ENCODE assay signal across 1 cellular context in the genomic region with DNA sequence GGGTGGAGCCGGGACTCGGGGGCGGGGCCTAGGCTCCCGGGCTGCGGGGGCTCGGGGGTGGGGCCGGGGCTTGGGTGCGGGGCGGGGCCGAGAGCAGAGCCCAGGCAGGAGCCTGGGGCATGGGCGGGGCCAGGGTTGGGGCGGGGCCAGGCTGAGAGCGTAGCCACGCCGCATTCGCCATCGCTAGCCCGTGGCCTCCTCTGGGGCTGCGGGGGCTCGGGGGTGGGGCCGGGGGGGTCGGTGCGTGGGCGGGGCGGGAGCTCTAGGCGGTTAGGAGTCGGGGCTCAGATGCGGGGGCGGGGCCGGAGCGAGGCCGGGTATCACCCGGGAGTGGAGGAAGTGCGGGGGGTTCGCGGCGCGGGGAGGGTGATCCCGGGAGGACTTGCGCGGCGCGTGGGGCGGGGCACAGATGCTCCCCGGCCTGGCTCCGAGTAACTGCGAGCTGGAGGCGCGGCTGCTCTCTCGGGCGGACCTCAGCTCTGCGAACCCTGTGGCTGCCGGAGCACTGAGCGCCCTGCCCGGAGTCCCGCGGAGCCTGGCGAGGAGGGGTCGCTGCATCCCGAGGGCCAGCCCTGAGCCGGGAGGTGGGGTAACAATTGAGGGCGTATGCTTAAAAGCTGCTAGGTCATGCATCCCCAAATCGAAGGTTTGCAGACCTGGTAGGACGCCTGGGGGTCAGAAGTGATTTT.
TF ChIP-seq lines count a peak whose summit lies in the region.

No MANE protein-coding gene starts in this region.

TF ChIP-seq in K562, 482 proteins besides CTCF, POLR2A, EP300 and RAD21 (continued from another document and continues in another):
- TF ChIP-seq, protein P1, sequence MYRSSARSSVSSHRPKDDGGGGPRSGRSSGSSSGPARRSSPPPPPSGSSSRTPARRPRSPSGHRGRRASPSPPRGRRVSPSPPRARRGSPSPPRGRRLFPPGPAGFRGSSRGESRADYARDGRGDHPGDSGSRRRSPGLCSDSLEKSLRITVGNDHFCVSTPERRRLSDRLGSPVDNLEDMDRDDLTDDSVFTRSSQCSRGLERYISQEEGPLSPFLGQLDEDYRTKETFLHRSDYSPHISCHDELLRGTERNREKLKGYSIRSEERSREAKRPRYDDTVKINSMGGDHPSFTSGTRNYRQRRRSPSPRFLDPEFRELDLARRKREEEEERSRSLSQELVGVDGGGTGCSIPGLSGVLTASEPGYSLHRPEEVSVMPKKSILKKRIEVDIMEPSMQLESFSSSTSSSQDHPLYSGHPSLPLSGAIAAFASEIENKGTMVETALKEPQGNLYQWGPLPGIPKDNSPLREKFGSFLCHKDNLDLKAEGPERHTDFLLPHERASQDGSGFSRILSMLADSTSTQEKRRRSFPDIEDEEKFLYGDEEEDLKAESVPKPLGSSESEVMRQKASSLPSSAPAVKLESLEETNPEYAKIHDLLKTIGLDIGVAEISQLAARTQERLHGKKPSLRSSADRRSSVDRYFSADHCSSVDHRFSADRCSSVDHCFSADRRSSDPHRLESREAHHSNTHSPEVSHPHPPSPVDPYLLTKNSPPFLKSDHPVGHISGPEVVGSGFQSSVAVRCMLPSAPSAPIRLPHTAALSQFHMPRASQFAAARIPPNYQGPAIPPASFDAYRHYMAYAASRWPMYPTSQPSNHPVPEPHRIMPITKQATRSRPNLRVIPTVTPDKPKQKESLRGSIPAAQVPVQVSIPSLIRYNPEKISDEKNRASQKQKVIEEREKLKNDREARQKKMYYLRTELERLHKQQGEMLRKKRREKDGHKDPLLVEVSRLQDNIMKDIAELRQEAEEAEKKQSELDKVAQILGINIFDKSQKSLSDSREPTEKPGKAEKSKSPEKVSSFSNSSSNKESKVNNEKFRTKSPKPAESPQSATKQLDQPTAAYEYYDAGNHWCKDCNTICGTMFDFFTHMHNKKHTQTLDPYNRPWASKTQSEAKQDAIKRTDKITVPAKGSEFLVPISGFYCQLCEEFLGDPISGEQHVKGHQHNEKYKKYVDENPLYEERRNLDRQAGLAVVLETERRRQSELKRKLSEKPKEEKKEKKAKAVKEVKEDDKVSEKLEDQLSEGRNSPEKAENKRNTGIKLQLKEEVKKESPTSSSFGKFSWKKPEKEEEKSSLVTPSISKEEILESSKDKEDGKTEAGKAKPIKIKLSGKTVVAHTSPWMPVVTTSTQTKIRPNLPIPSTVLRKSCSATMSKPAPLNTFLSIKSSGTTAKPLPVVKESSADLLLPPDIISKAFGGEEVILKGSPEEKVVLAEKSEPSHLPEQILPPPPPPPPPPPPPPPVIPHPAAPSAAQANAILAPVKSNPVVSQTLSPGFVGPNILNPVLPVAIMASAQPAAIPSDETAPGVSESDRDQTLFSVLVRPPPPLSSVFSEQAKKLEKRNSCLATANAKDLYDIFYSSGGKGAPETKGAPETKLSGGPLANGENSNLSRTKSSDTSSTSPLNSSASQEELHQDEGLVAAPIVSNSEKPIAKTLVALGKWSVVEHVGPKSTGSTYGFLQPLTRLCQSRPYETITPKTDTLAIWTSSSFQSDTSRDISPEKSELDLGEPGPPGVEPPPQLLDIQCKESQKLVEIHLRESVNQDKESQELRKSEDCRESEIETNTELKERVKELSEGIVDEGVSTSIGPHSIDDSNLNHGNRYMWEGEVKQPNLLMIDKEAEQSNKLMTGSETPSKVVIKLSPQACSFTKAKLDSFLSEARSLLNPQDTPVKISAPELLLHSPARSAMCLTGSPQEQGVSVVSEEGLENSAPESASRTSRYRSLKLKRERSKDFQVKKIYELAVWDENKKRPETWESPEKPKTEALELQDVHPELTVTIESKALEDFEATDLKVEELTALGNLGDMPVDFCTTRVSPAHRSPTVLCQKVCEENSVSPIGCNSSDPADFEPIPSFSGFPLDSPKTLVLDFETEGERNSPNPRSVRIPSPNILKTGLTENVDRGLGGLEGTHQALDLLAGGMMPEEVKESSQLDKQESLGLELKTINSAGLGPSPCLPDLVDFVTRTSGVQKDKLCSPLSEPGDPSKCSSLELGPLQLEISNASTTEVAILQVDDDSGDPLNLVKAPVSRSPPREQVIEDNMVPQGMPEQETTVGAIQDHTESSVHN (IDR thresholded peaks at IDR 0.05; ENCODE audit: borderline replicate concordance in 1 of 2, low read depth in 1 of 2): no peak
- TF ChIP-seq ZNF384 (IDR thresholded peaks at IDR 0.05; ENCODE audit: low read depth, low read length) (0 out of 2 replicates have a peak, but pooled peaks have one; percentile 13), DACH1 (IDR thresholded peaks at IDR 0.05; ENCODE audit: partially characterized antibody) (no peak), SMARCA4 (IDR thresholded peaks at IDR 0.05) (peak; percentile 24; the same call in 1 of the 2 replicates), SRF (CRISPR knock-in tag; IDR thresholded peaks at IDR 0.05) (peak; percentile 14 to 66; a peak in 1 of 4 replicates), FOS (IDR thresholded peaks at IDR 0.05; ENCODE audit: extremely low read depth, insufficient read length) (no peak), ATF7 (IDR thresholded peaks at IDR 0.05) (peak; percentile 62; the same call in 1 of the 2 replicates), ESRRB (CRISPR knock-in tag; IDR thresholded peaks at IDR 0.05; ENCODE audit: borderline replicate concordance) (no peak), TCF3 (CRISPR knock-in tag; IDR thresholded peaks at IDR 0.05) (peak; percentile 33), PHB (CRISPR knock-in tag; IDR thresholded peaks at IDR 0.05) (peak; percentile 88; the same call in 1 of the 2 replicates), GATAD2A (IDR thresholded peaks at IDR 0.05) (peak; percentile 41; the same call in 1 of the 2 replicates), ZNF146 (CRISPR knock-in tag; IDR thresholded peaks at IDR 0.05; ENCODE audit: unreplicated experiment) (no peak), HIVEP1 (CRISPR knock-in tag; IDR thresholded peaks at IDR 0.05) (0 out of 2 replicates have a peak, but pooled peaks have one; percentile 29), ZFX (CRISPR knock-in tag; IDR thresholded peaks at IDR 0.05) (no peak; the same call in 1 of the 2 replicates), SIRT6 (IDR thresholded peaks at IDR 0.05; ENCODE audit: low read depth, low read length) (no peak), JUND (IDR thresholded peaks at IDR 0.05; ENCODE audit: borderline replicate concordance, low read depth, low read length) (peak; percentile 41; the same call in 1 of the 2 replicates), JUND (tag; IDR thresholded peaks at IDR 0.05; ENCODE audit: borderline replicate concordance, low read depth, low read length) (no peak; the same call in 2 of the 3 replicates), ZSCAN32 (CRISPR knock-in tag; IDR thresholded peaks at IDR 0.05) (no peak), KLF6 (CRISPR knock-in tag; IDR thresholded peaks at IDR 0.05; ENCODE audit: borderline replicate concordance) (0 out of 2 replicates have a peak, but pooled peaks have one; percentile 45), SMARCC2 (IDR thresholded peaks at IDR 0.05; ENCODE audit: low read depth) (0 out of 2 replicates have a peak, but pooled peaks have one; percentile 22), OTX1 (CRISPR knock-in tag; IDR thresholded peaks at IDR 0.05) (peak; percentile 84; the same call in 1 of the 2 replicates), SMARCE1 (IDR thresholded peaks at IDR 0.05) (peak; percentile 48; the same call in 1 of the 2 replicates), HDAC2 (IDR thresholded peaks at IDR 0.05) (peak; percentile 77), CREB1 (IDR thresholded peaks at IDR 0.05) (peak; percentile 36; the same call in 1 of the 2 replicates), CREB1 (CRISPR knock-in tag; IDR thresholded peaks at IDR 0.05) (peak; percentile 54; the same call in 1 of the 2 replicates), ETV5 (CRISPR knock-in tag; IDR thresholded peaks at IDR 0.05; ENCODE audit: low read depth) (peak; percentile 54; the same call in 1 of the 2 replicates), CBFB (CRISPR knock-in tag; IDR thresholded peaks at IDR 0.05) (no peak), ZNF134 (CRISPR knock-in tag; conservative IDR thresholded peaks at IDR 0.05) (peak; percentile 71), ZNF232 (CRISPR knock-in tag; IDR thresholded peaks at IDR 0.05) (no peak), ILK (tag; IDR thresholded peaks at IDR 0.05; ENCODE audit: borderline replicate concordance, low read depth) (no peak), ZFP36 (IDR thresholded peaks at IDR 0.05; ENCODE audit: low read depth, low read length, partially characterized antibody) (peak; percentile 53), LCOR (CRISPR knock-in tag; IDR thresholded peaks at IDR 0.05) (peak; percentile 90)
- TF ChIP-seq, protein P2, sequence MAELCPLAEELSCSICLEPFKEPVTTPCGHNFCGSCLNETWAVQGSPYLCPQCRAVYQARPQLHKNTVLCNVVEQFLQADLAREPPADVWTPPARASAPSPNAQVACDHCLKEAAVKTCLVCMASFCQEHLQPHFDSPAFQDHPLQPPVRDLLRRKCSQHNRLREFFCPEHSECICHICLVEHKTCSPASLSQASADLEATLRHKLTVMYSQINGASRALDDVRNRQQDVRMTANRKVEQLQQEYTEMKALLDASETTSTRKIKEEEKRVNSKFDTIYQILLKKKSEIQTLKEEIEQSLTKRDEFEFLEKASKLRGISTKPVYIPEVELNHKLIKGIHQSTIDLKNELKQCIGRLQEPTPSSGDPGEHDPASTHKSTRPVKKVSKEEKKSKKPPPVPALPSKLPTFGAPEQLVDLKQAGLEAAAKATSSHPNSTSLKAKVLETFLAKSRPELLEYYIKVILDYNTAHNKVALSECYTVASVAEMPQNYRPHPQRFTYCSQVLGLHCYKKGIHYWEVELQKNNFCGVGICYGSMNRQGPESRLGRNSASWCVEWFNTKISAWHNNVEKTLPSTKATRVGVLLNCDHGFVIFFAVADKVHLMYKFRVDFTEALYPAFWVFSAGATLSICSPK (IDR thresholded peaks at IDR 0.05; ENCODE audit: borderline replicate concordance): no peak
- TF ChIP-seq, protein P3, sequence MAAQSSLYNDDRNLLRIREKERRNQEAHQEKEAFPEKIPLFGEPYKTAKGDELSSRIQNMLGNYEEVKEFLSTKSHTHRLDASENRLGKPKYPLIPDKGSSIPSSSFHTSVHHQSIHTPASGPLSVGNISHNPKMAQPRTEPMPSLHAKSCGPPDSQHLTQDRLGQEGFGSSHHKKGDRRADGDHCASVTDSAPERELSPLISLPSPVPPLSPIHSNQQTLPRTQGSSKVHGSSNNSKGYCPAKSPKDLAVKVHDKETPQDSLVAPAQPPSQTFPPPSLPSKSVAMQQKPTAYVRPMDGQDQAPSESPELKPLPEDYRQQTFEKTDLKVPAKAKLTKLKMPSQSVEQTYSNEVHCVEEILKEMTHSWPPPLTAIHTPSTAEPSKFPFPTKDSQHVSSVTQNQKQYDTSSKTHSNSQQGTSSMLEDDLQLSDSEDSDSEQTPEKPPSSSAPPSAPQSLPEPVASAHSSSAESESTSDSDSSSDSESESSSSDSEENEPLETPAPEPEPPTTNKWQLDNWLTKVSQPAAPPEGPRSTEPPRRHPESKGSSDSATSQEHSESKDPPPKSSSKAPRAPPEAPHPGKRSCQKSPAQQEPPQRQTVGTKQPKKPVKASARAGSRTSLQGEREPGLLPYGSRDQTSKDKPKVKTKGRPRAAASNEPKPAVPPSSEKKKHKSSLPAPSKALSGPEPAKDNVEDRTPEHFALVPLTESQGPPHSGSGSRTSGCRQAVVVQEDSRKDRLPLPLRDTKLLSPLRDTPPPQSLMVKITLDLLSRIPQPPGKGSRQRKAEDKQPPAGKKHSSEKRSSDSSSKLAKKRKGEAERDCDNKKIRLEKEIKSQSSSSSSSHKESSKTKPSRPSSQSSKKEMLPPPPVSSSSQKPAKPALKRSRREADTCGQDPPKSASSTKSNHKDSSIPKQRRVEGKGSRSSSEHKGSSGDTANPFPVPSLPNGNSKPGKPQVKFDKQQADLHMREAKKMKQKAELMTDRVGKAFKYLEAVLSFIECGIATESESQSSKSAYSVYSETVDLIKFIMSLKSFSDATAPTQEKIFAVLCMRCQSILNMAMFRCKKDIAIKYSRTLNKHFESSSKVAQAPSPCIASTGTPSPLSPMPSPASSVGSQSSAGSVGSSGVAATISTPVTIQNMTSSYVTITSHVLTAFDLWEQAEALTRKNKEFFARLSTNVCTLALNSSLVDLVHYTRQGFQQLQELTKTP (IDR thresholded peaks at IDR 0.05; ENCODE audit: low read depth in 1 of 2, partially characterized antibody in 2 of 2): no peak
- TF ChIP-seq, protein P4, sequence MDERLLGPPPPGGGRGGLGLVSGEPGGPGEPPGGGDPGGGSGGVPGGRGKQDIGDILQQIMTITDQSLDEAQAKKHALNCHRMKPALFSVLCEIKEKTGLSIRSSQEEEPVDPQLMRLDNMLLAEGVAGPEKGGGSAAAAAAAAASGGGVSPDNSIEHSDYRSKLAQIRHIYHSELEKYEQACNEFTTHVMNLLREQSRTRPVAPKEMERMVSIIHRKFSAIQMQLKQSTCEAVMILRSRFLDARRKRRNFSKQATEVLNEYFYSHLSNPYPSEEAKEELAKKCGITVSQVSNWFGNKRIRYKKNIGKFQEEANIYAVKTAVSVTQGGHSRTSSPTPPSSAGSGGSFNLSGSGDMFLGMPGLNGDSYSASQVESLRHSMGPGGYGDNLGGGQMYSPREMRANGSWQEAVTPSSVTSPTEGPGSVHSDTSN (CRISPR knock-in tag; IDR thresholded peaks at IDR 0.05; ENCODE audit: low read depth): no peak
- TF ChIP-seq, protein P4 (tag; conservative IDR thresholded peaks at IDR 0.05; ENCODE audit: low read depth): no peak
- TF ChIP-seq, protein P5, sequence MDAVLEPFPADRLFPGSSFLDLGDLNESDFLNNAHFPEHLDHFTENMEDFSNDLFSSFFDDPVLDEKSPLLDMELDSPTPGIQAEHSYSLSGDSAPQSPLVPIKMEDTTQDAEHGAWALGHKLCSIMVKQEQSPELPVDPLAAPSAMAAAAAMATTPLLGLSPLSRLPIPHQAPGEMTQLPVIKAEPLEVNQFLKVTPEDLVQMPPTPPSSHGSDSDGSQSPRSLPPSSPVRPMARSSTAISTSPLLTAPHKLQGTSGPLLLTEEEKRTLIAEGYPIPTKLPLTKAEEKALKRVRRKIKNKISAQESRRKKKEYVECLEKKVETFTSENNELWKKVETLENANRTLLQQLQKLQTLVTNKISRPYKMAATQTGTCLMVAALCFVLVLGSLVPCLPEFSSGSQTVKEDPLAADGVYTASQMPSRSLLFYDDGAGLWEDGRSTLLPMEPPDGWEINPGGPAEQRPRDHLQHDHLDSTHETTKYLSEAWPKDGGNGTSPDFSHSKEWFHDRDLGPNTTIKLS (IDR thresholded peaks at IDR 0.05; ENCODE audit: borderline replicate concordance, low read depth): no peak; the same call in 1 of the 2 replicates
- TF ChIP-seq, protein P6, sequence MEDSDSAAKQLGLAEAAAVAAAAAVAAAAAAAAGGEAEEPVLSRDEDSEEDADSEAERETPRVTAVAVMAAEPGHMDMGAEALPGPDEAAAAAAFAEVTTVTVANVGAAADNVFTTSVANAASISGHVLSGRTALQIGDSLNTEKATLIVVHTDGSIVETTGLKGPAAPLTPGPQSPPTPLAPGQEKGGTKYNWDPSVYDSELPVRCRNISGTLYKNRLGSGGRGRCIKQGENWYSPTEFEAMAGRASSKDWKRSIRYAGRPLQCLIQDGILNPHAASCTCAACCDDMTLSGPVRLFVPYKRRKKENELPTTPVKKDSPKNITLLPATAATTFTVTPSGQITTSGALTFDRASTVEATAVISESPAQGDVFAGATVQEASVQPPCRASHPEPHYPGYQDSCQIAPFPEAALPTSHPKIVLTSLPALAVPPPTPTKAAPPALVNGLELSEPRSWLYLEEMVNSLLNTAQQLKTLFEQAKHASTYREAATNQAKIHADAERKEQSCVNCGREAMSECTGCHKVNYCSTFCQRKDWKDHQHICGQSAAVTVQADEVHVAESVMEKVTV (CRISPR knock-in tag; IDR thresholded peaks at IDR 0.05): peak; percentile 32; the same call in 1 of the 2 replicates
